23 cellular contexts compared by ENCODE assay signal in the genomic region with DNA sequence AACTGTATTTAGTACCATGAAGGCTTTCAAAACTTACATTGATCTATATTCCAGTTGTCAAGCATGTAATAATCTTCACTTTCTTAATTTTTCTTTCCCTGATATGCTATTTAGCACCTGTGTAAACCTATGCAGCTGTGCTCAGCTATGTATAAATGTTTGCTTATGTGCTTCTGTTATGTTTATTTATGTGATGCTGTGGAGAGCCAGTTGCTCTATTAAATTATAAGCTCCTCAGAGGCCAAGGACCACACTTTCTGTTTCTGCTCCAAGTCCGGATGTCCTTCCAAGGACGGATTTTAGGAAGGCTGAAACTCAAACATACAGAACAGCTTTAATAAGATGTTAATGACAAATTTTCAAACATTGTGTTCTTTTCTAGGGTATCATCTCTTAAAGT. TPM values are rescaled to one million over a fixed set of nuclear protein-coding genes. Genes with fewer than 3 reads are reported as not detected.
"Had no signal": no experiment of that assay in that cellular context is flagged by ENCODE, and none has a peak within 500 bp of the region (broad histone marks: within the 10 kb centered on the region; RNA-seq: fewer than 3 reads in every experiment).

No MANE protein-coding gene starts in this region.

- H3K9me3 Mint-ChIP-seq: activated B cell treated with CpG ODN at 0.5 μM for 24 hours; activated CD8-positive, alpha-beta T cell treated with anti-CD3 and anti-CD28 coated beads for 36 hours; activated naive CD4-positive, alpha-beta T cell treated with anti-CD3 and anti-CD28 coated beads for 36 hours; activated T-cell treated with anti-CD3 and anti-CD28 coated beads, Interleukin-2, amount 50 U/mL, for 24 hours; natural killer cell; T-helper 2 cell treated with Interferon-gamma antibody and Interleukin-4, amounts not matched to agents 5 μg/mL and 100 μg/mL, for 36 hours had no signal

- H3K27me3 ChIP-seq: body of pancreas, tibial nerve, vagina had no signal

- H3K4me1 ChIP-seq: body of pancreas, parathyroid adenoma had no signal

- ATAC-seq: body of pancreas, natural killer cell had no signal

- H3K27ac ChIP-seq: body of pancreas, dorsolateral prefrontal cortex, parathyroid adenoma, spleen had no signal

- H3K9me3 ChIP-seq: body of pancreas, spleen, tibial nerve, vagina had no signal

- H3K9ac ChIP-seq: parathyroid adenoma had no signal

- H3K36me3 ChIP-seq: spleen, tibial nerve, vagina had no signal

- H3K4me3 ChIP-seq: body of pancreas, dorsolateral prefrontal cortex, spleen, tibial nerve, vagina had no signal

- H3K27ac Mint-ChIP-seq: activated B cell treated with CpG ODN at 0.5 μM for 24 hours; activated CD4-positive, alpha-beta T cell treated with anti-CD3 and anti-CD28 coated beads, Interleukin-2, amount 10 ng/mL, durations not matched to agents 24 days and 14 days; activated CD8-positive, alpha-beta T cell treated with anti-CD3 and anti-CD28 coated beads for 36 hours; activated naive CD4-positive, alpha-beta T cell treated with anti-CD3 and anti-CD28 coated beads for 36 hours; activated T-cell treated with anti-CD3 and anti-CD28 coated beads, Interleukin-2, amount 50 U/mL, for 24 hours; natural killer cell; T-helper 2 cell treated with Interferon-gamma antibody and Interleukin-4, amounts not matched to agents 5 μg/mL and 100 μg/mL, for 36 hours had no signal

- H3K4me1 Mint-ChIP-seq: activated B cell treated with CpG ODN at 0.5 μM for 24 hours had no signal

- H3K4me3 Mint-ChIP-seq: activated B cell treated with CpG ODN at 0.5 μM for 24 hours; activated CD4-positive, alpha-beta T cell treated with anti-CD3 and anti-CD28 coated beads, Interleukin-2, amount 10 ng/mL, durations not matched to agents 24 days and 14 days; activated CD8-positive, alpha-beta T cell treated with anti-CD3 and anti-CD28 coated beads for 36 hours; activated naive CD4-positive, alpha-beta T cell treated with anti-CD3 and anti-CD28 coated beads for 36 hours; activated T-cell treated with anti-CD3 and anti-CD28 coated beads, Interleukin-2, amount 50 U/mL, for 24 hours; natural killer cell; T-helper 2 cell treated with Interferon-gamma antibody and Interleukin-4, amounts not matched to agents 5 μg/mL and 100 μg/mL, for 36 hours had no signal

- H3K79me2 ChIP-seq: parathyroid adenoma had no signal

- H2AFZ ChIP-seq: parathyroid adenoma had no signal

- DNase-seq: activated B cell treated with CpG ODN at 0.5 μM for 24 hours; activated CD8-positive, alpha-beta T cell treated with anti-CD3 and anti-CD28 coated beads for 36 hours; activated naive CD4-positive, alpha-beta T cell treated with anti-CD3 and anti-CD28 coated beads for 36 hours; activated T-cell treated with anti-CD3 and anti-CD28 coated beads, Interleukin-2, amount 50 U/mL, for 24 hours; body of pancreas; central memory CD4-positive, alpha-beta T cell; dorsolateral prefrontal cortex; foreskin fibroblast; kidney; mesendoderm; natural killer cell; spleen; stimulated activated CD8-positive, alpha-beta memory T cell treated with anti-CD3 and anti-CD28 coated beads, Interleukin-4, amount 100 ng/mL, for 48 hours; stimulated activated naive CD4-positive, alpha-beta T cell; substantia nigra had no signal

- H3K36me3 Mint-ChIP-seq: natural killer cell had no signal

RNA-seq across cellular contexts. Expression of a gene that starts 33.5 kb away (rescaled TPM):
- total RNA-seq: activated B cell treated with CpG ODN at 0.5 μM for 24 hours; activated CD4-positive, alpha-beta T cell treated with anti-CD3 and anti-CD28 coated beads, Interleukin-2, amount 10 ng/mL, durations not matched to agents 24 days and 14 days; activated CD8-positive, alpha-beta T cell treated with anti-CD3 and anti-CD28 coated beads for 36 hours; activated naive CD4-positive, alpha-beta T cell treated with anti-CD3 and anti-CD28 coated beads for 36 hours; natural killer cell had no signal

RNA-seq across cellular contexts. Expression of a gene that starts 59.3 kb away (rescaled TPM):
- total RNA-seq: activated B cell treated with CpG ODN at 0.5 μM for 24 hours; activated CD4-positive, alpha-beta T cell treated with anti-CD3 and anti-CD28 coated beads, Interleukin-2, amount 10 ng/mL, durations not matched to agents 24 days and 14 days; activated CD8-positive, alpha-beta T cell treated with anti-CD3 and anti-CD28 coated beads for 36 hours; activated naive CD4-positive, alpha-beta T cell treated with anti-CD3 and anti-CD28 coated beads for 36 hours; body of pancreas; glomerular endothelial cell; kidney; liver; mucosa of gallbladder; natural killer cell; spleen; tibial nerve; vagina had no signal
- polyA plus RNA-seq: liver, spleen had no signal
